Comparison of ENCODE assay signal across 31 cellular contexts in the genomic region with DNA sequence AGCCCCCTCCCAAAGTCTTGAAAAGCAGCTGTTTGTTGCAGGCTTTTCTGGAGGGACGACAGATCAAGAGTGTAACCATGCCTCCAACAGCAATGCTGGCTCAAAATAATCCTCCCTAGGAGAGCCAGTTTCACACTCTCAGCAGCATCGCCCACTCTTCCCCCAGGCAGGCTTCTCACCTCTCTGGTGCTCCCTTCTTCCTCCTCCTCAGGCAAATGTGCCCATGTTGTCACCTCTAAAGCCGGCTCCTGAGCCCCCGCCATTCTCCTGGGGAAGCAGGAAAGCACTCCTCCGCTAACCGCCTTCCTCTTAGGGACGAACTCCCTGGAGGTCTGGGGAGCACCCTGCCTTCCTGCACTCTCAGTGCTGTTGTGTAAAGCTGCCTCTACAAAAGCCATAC.
"Had no signal": no experiment of that assay in that cellular context is flagged by ENCODE, and none has a peak within 500 bp of the region (broad histone marks: within the 10 kb centered on the region; RNA-seq: fewer than 3 reads in every experiment).

No MANE protein-coding gene starts in this region.

- ATAC-seq: activated naive CD4-positive, alpha-beta T cell treated with anti-CD3 and anti-CD28 coated beads, Interleukin-2, amount 50 U/mL, for 72 hours; activated T-helper 17 cell treated with anti-CD3 and anti-CD28 coated beads, Interleukin-2, amount 50 U/mL, for 72 hours; body of pancreas; heart left ventricle; natural killer cell; stimulated activated memory B cell treated with anti-CD40 and anti-IgM and Interleukin-4, amounts not matched to agents 10 μg/mL and 1 μg/mL and 100 μg/mL, for 72 hours; stimulated activated naive CD8-positive, alpha-beta T cell treated with anti-CD3 and anti-CD28 coated beads, Interleukin-15, amount 100 ng/mL, for 72 hours; upper lobe of right lung had no signal

- H3K27me3 ChIP-seq: adrenal gland, body of pancreas, colonic mucosa, neutrophil, ovary, sigmoid colon, thyroid gland, upper lobe of right lung had no signal

- H3K4me1 Mint-ChIP-seq: activated CD4-positive, alpha-beta memory T cell treated with anti-CD3 and anti-CD28 coated beads, Interleukin-2, amount 10 ng/mL, durations not matched to agents 7 days and 5 days; activated CD4-positive, alpha-beta T cell treated with anti-CD3 and anti-CD28 coated beads, Interleukin-2, amount 10 ng/mL, durations not matched to agents 7 days and 5 days; activated T-helper 17 cell treated with anti-CD3 and anti-CD28 coated beads, Interleukin-2, amount 50 U/mL, for 72 hours; immature natural killer cell; natural killer cell; stimulated activated memory B cell treated with anti-CD40 and anti-IgM and Interleukin-4, amounts not matched to agents 10 μg/mL and 1 μg/mL and 100 μg/mL, for 72 hours; stimulated activated naive CD8-positive, alpha-beta T cell treated with anti-CD3 and anti-CD28 coated beads, Interleukin-15, amount 100 ng/mL, for 72 hours had no signal

- H3K36me3 ChIP-seq: adrenal gland, colonic mucosa, heart left ventricle, neutrophil, ovary, prostate gland, sigmoid colon, thyroid gland, upper lobe of right lung had no signal

- H3K4me3 ChIP-seq: adrenal gland, body of pancreas, colonic mucosa, heart left ventricle, ovary, prostate gland, sigmoid colon, smooth muscle cell, thyroid gland, upper lobe of right lung had no signal

- H3K4me3 Mint-ChIP-seq: activated CD4-positive, alpha-beta memory T cell treated with anti-CD3 and anti-CD28 coated beads, Interleukin-2, amount 10 ng/mL, durations not matched to agents 7 days and 5 days; activated CD4-positive, alpha-beta T cell treated with anti-CD3 and anti-CD28 coated beads, Interleukin-2, amount 10 ng/mL, durations not matched to agents 7 days and 5 days; activated T-cell treated with anti-CD3 and anti-CD28 coated beads, Interleukin-2, amount 50 U/mL, for 24 hours; activated T-helper 17 cell treated with anti-CD3 and anti-CD28 coated beads, Interleukin-2, amount 50 U/mL, for 72 hours; immature natural killer cell; natural killer cell; stimulated activated memory B cell treated with anti-CD40 and anti-IgM and Interleukin-4, amounts not matched to agents 10 μg/mL and 1 μg/mL and 100 μg/mL, for 72 hours; stimulated activated naive CD8-positive, alpha-beta T cell treated with anti-CD3 and anti-CD28 coated beads, Interleukin-15, amount 100 ng/mL, for 72 hours had no signal

- H3K9me3 ChIP-seq: adrenal gland, body of pancreas, colonic mucosa, heart left ventricle, neutrophil, ovary, prostate gland, sigmoid colon, thyroid gland, upper lobe of right lung had no signal

- H3K27me3 Mint-ChIP-seq: activated CD4-positive, alpha-beta memory T cell treated with anti-CD3 and anti-CD28 coated beads, Interleukin-2, amount 10 ng/mL, durations not matched to agents 7 days and 5 days; activated CD4-positive, alpha-beta T cell treated with anti-CD3 and anti-CD28 coated beads, Interleukin-2, amount 10 ng/mL, durations not matched to agents 7 days and 5 days; activated T-helper 17 cell treated with anti-CD3 and anti-CD28 coated beads, Interleukin-2, amount 50 U/mL, for 72 hours had no signal

- DNase-seq: activated CD4-positive, alpha-beta memory T cell treated with anti-CD3 and anti-CD28 coated beads, Interleukin-2, amount 10 ng/mL, durations not matched to agents 7 days and 5 days; activated CD4-positive, alpha-beta T cell treated with anti-CD3 and anti-CD28 coated beads, Interleukin-2, amount 10 ng/mL, durations not matched to agents 7 days and 5 days; activated CD4-positive, CD25-positive, alpha-beta regulatory T cell treated with anti-CD3 and anti-CD28 coated beads, Interleukin-2, amount 50 U/mL, for 72 hours; activated CD8-positive, alpha-beta memory T cell treated with anti-CD3 and anti-CD28 coated beads, Interleukin-2, amount 50 U/mL, for 48 hours; activated T-cell treated with anti-CD3 and anti-CD28 coated beads, Interleukin-2, amount 50 U/mL, for 24 hours; adrenal gland; aorta; body of pancreas; colonic mucosa; effector memory CD4-positive, alpha-beta T cell; heart left ventricle; immature natural killer cell; mesenchymal stem cell; natural killer cell; ovary; sigmoid colon; stimulated activated CD4-positive, alpha-beta T cell treated with anti-CD3 and anti-CD28 coated beads, Interleukin-1b, Interleukin-23, amount 100 ng/mL, for 48 hours; stimulated activated CD4-positive, alpha-beta T cell treated with anti-CD3 and anti-CD28 coated beads, Interleukin-4, amount 100 ng/mL, for 4 hours; stimulated activated CD8-positive, alpha-beta memory T cell treated with anti-CD3 and anti-CD28 coated beads, Interleukin-4, amount 100 ng/mL, for 48 hours; stimulated activated naive CD8-positive, alpha-beta T cell treated with anti-CD3 and anti-CD28 coated beads, Interleukin-15, amount 100 ng/mL, for 72 hours; substantia nigra; SW 1271; T-helper 2 cell; thyroid gland; upper lobe of right lung had no signal

- H3K27ac Mint-ChIP-seq: activated CD4-positive, alpha-beta memory T cell treated with anti-CD3 and anti-CD28 coated beads, Interleukin-2, amount 10 ng/mL, durations not matched to agents 7 days and 5 days; activated CD4-positive, alpha-beta T cell treated with anti-CD3 and anti-CD28 coated beads, Interleukin-2, amount 10 ng/mL, durations not matched to agents 7 days and 5 days; activated T-cell treated with anti-CD3 and anti-CD28 coated beads, Interleukin-2, amount 50 U/mL, for 24 hours; activated T-helper 17 cell treated with anti-CD3 and anti-CD28 coated beads, Interleukin-2, amount 50 U/mL, for 72 hours; immature natural killer cell; natural killer cell; stimulated activated memory B cell treated with anti-CD40 and anti-IgM and Interleukin-4, amounts not matched to agents 10 μg/mL and 1 μg/mL and 100 μg/mL, for 72 hours; stimulated activated naive CD8-positive, alpha-beta T cell treated with anti-CD3 and anti-CD28 coated beads, Interleukin-15, amount 100 ng/mL, for 72 hours had no signal

- H3K27ac ChIP-seq: adrenal gland, body of pancreas, colonic mucosa, heart left ventricle, neutrophil, ovary, prostate gland, sigmoid colon, thyroid gland, upper lobe of right lung had no signal

- H3K4me2 ChIP-seq: smooth muscle cell had no signal

- H3K4me1 ChIP-seq: adrenal gland, body of pancreas, colonic mucosa, heart left ventricle, prostate gland, sigmoid colon, thyroid gland, upper lobe of right lung had no signal

- H3K36me3 Mint-ChIP-seq: activated naive CD4-positive, alpha-beta T cell treated with anti-CD3 and anti-CD28 coated beads, Interleukin-2, amount 50 U/mL, for 72 hours; immature natural killer cell; natural killer cell; stimulated activated memory B cell treated with anti-CD40 and anti-IgM and Interleukin-4, amounts not matched to agents 10 μg/mL and 1 μg/mL and 100 μg/mL, for 72 hours had no signal

- H3K9me3 Mint-ChIP-seq: activated CD4-positive, alpha-beta memory T cell treated with anti-CD3 and anti-CD28 coated beads, Interleukin-2, amount 10 ng/mL, durations not matched to agents 7 days and 5 days; activated CD4-positive, alpha-beta T cell treated with anti-CD3 and anti-CD28 coated beads, Interleukin-2, amount 10 ng/mL, durations not matched to agents 7 days and 5 days; activated naive CD4-positive, alpha-beta T cell treated with anti-CD3 and anti-CD28 coated beads, Interleukin-2, amount 50 U/mL, for 72 hours; activated T-cell treated with anti-CD3 and anti-CD28 coated beads, Interleukin-2, amount 50 U/mL, for 24 hours; activated T-helper 17 cell treated with anti-CD3 and anti-CD28 coated beads, Interleukin-2, amount 50 U/mL, for 72 hours had no signal
